1 cellular context compared by ENCODE assay signal in the genomic region with DNA sequence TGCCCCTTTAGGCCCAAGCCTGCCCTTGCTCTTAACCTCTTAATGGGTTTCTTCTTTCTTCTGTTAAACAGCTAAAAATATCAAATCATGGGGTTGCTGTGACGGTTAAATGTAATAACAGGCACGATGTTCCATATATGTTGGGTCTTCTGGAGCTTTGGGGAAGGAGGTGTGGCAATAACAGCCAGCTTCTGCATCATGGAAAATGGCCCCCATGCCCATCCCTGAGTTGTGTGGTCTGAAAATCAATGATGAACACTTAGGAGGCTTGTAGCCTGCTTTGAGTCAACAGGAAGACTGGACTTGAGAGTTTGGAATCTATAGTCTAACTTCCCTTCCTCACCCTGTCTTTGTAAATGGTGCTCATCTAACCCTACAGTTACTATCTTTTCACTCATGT.
TF ChIP-seq lines count a peak whose summit lies in the region.

No MANE protein-coding gene starts in this region.

TF ChIP-seq in endothelial cell of umbilical vein, 7 proteins besides CTCF, POLR2A, EP300 and RAD21:
- TF ChIP-seq GATA2 (IDR thresholded peaks at IDR 0.05; ENCODE audit: insufficient read depth, insufficient read length, low read depth, low read length) = no peak
- no peak for TF ChIP-seq POLR2AphosphoS5 (IDR thresholded peaks at IDR 0.05; ENCODE audit: insufficient read depth, low read depth, low read length)
- TF ChIP-seq, protein P1, sequence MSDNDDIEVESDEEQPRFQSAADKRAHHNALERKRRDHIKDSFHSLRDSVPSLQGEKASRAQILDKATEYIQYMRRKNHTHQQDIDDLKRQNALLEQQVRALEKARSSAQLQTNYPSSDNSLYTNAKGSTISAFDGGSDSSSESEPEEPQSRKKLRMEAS (IDR thresholded peaks at IDR 0.05; ENCODE audit: insufficient read depth, insufficient read length) = no peak
- no peak for TF ChIP-seq JUN (IDR thresholded peaks at IDR 0.05; ENCODE audit: borderline replicate concordance, insufficient read depth, insufficient read length, low read depth)
- TF ChIP-seq MYC (IDR thresholded peaks at IDR 0.05; ENCODE audit: low read depth, low read length) = no peak
- TF ChIP-seq FOS (IDR thresholded peaks at IDR 0.05; ENCODE audit: borderline replicate concordance, insufficient read depth, low read length) = no peak
- TF ChIP-seq EZH2 (IDR thresholded peaks at IDR 0.05; ENCODE audit: borderline replicate concordance, low read depth, low read length, severe bottlenecking) = no peak
TF ChIP-seq in endothelial cell of umbilical vein: peak in this region for 0.
